16 cellular contexts compared by ENCODE assay signal in the genomic region with DNA sequence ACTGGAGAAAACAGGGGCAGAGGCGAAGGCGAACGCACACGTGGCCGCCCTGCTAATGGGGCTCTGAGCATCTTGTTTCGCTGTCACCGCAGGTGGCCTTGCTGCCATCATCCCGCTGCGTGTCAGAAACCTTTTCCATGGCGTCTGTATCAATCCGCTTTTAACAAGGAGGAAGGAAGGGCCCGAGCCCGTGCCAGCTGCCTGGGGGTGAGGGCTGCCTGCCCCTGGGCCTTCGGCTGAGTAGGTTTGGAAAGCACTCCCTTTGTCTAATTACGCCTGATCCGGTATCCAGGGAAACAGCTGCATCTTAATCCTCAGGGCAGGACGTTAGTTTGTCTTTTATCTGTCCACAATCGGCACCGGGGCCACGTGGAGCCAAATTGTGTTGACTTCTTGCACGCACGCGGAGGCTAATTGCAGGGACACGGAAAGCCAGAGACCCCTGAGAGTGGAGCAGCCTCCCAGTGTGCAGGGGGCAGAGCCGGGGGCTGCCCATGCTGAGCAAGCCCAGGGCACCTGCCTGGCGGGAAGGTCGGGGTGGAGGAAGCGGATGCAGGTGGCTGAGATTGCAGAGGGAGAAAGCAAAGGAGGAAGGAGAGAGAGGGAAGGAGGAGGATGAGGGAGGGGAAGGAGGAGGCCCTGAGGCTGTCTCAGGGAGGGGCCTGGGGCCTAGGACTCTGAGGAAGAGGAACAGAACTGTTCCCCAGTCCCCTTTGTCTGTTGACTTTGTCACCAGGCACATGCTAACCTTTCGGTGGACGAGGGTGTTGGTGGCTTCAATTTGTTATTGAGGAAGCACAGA. TPM values are rescaled to one million over a fixed set of nuclear protein-coding genes. Genes with fewer than 3 reads are reported as not detected.
A peak's percentile ranks its signal among the peaks of the same experiment; 100 is the strongest.
DNase-seq lines count a peak whose midpoint lies in the region; ATAC-seq and TF ChIP-seq lines count a peak whose summit lies in the region.
"Had no signal": no experiment of that assay in that cellular context is flagged by ENCODE, and none has a peak within 500 bp of the region (broad histone marks: within the 10 kb centered on the region; RNA-seq: fewer than 3 reads in every experiment).

No MANE protein-coding gene starts in this region.

- no peak for TF ChIP-seq CTCF in esophagus muscularis mucosa (IDR thresholded peaks at IDR 0.05)

- intact Hi-C loops in esophagus muscularis mucosa (cut with DNase I) = loop anchor here (10.0 kb wide), 1 partner anchor 344 kb away; no protein-coding TSS in a partner anchor

- no peaks in the 10 kb centered on the region for H3K36me3 ChIP-seq in esophagus muscularis mucosa
- H3K36me3 ChIP-seq: spleen had no signal

- WGBS in esophagus muscularis mucosa = 51% methylated on average over 30 of the region's 30 CpGs

- no peak for TF ChIP-seq POLR2A in esophagus muscularis mucosa (IDR thresholded peaks at IDR 0.05; ENCODE audit: low read depth)

- ATAC-seq in HG03139 (IDR thresholded peaks at IDR 0.05; ENCODE audit: unreplicated experiment) (no peak), HG03457 (IDR thresholded peaks at IDR 0.05; ENCODE audit: unreplicated experiment) (no peak)

- no peak overlapping the region for H3K27ac ChIP-seq in esophagus muscularis mucosa (replicated peaks in 1 of 4)
- H3K27ac ChIP-seq: SK-N-MC had no signal

- no peaks in the 10 kb centered on the region for H3K9me3 ChIP-seq in esophagus muscularis mucosa
- H3K9me3 ChIP-seq: spleen had no signal

- H3K4me3 ChIP-seq in esophagus muscularis mucosa = no peak overlapping the region
- H3K4me3 ChIP-seq: SK-N-MC, spleen had no signal

- TF ChIP-seq EP300 in esophagus muscularis mucosa (IDR thresholded peaks at IDR 0.05) = no peak

- DNase-seq in AML-193 (lab: John Stamatoyannopoulos, UW) (peak; percentile 5 to 34), LHCN-M2 (ENCODE audit: low read depth) (peak; percentile 32), NOMO-1 treated with DMSO at 0.1 percent for 48 hours (lab: John Stamatoyannopoulos, UW; ENCODE audit: unreplicated experiment) (peak; percentile 71), left kidney (ENCODE audit: low read depth, low spot score) (peak; percentile 75), HK-2 (ENCODE audit: unreplicated experiment) (no peak), esophagus muscularis mucosa (ENCODE audit: extremely low spot score) (no peak)
- DNase-seq: activated CD4-positive, alpha-beta T cell treated with anti-CD3 and anti-CD28 coated beads, Interleukin-2, amount 50 U/mL, for 48 hours; activated naive CD4-positive, alpha-beta T cell treated with anti-CD3 and anti-CD28 coated beads for 36 hours; natural killer cell; spleen had no signal

- peaks cover 0 to 75% (median under 1%) of the 10 kb centered on the region in 4 donors for H3K27me3 ChIP-seq in esophagus muscularis mucosa

- peaks cover 0 to 4% (median 0%) of the 10 kb centered on the region in 4 donors for H3K4me1 ChIP-seq in esophagus muscularis mucosa

RNA-seq across cellular contexts. Expression of a gene that starts 19.3 kb away (rescaled TPM):
- total RNA-seq in LHCN-M2 (2014; rRNA removed) (not detected in 2 replicates), esophagus muscularis mucosa (1 to 10 TPM in 1 of 4 donors, not detected in 3; 1.3 TPM)
- not detected for polyA plus RNA-seq in LHCN-M2 (2012)
- total RNA-seq: activated naive CD4-positive, alpha-beta T cell treated with anti-CD3 and anti-CD28 coated beads for 36 hours; natural killer cell; NCI-H460 had no signal

RNA-seq across cellular contexts. Expression of a gene that starts 29.9 kb away (rescaled TPM):
- total RNA-seq in LHCN-M2 (2014; rRNA removed) (not detected in 2 replicates), esophagus muscularis mucosa (not detected)
- not detected for polyA plus RNA-seq in LHCN-M2 (2012)
- total RNA-seq: activated naive CD4-positive, alpha-beta T cell treated with anti-CD3 and anti-CD28 coated beads for 36 hours; cerebellum; natural killer cell; NCI-H460; urinary bladder had no signal

RNA-seq across cellular contexts. Expression of a gene that starts 51.7 kb away (rescaled TPM):
- total RNA-seq in LHCN-M2 (2014; rRNA removed) = 106 and 173 TPM in 2 replicates
- polyA plus RNA-seq in LHCN-M2 (2012) = 1,307 TPM
- 10 to 100 TPM; 25.5 to 59.6 (median 33.0) TPM for total RNA-seq in esophagus muscularis mucosa
- total RNA-seq: natural killer cell had no signal

Comparison
In these comparisons a context has a peak if more than half of its experiments do, and no peak if none do; other contexts are left out.
1. DNase-seq: peak in AML-193 (2 of 2), LHCN-M2 (single experiment), NOMO-1 treated with DMSO at 0.1 percent for 48 hours (single experiment) and left kidney (single experiment); none in HK-2 (single experiment) and esophagus muscularis mucosa (single experiment).